Comparison of ENCODE assay signal across 1 cellular context in genomic region chr7:134197342-134197741, GRCh38.
TF ChIP-seq lines count a peak whose summit lies in the region.

No MANE protein-coding gene starts in this region.

TF ChIP-seq in K562, 482 proteins besides CTCF, POLR2A, EP300 and RAD21:
- peak; percentile 29; the same call in 1 of the 2 replicates for TF ChIP-seq DMBX1 (CRISPR knock-in tag; IDR thresholded peaks at IDR 0.05; ENCODE audit: borderline replicate concordance)
- no peak for TF ChIP-seq PHF8 (IDR thresholded peaks at IDR 0.05; ENCODE audit: borderline replicate concordance, low read length)
- peak; percentile 62 for TF ChIP-seq EHMT2 (IDR thresholded peaks at IDR 0.05)
- TF ChIP-seq SNAPC5 (CRISPR knock-in tag; IDR thresholded peaks at IDR 0.05): no peak
- no peak for TF ChIP-seq MEF2D (tag; conservative IDR thresholded peaks at IDR 0.05; ENCODE audit: low read depth)
- 0 out of 2 replicates have a peak, but pooled peaks have one; percentile 24 for TF ChIP-seq TEAD4 (IDR thresholded peaks at IDR 0.05; ENCODE audit: low read length)
- TF ChIP-seq TEAD4 (CRISPR knock-in tag; IDR thresholded peaks at IDR 0.05; ENCODE audit: borderline replicate concordance): no peak
- peak in 1 of 3 experiments; percentile 78 for TF ChIP-seq YY1 (IDR thresholded peaks at IDR 0.05; ENCODE audit: borderline replicate concordance in 1 of 3, control insufficient read depth in 1 of 3, extremely low read depth in 1 of 3, insufficient read depth in 3 of 3, insufficient read length in 1 of 3, insufficient replicate concordance in 2 of 3, low read depth in 1 of 3, low read length in 2 of 3)
- TF ChIP-seq FOXA3 (CRISPR knock-in tag; conservative IDR thresholded peaks at IDR 0.05 in 1 of 2, IDR thresholded peaks at IDR 0.05 in 1 of 2): peak in 1 of 2 experiments; percentile 88; a peak in 2 of 4 replicates
- TF ChIP-seq SPI1 (IDR thresholded peaks at IDR 0.05; ENCODE audit: borderline replicate concordance, low read depth, low read length): peak; percentile 32; the same call in 1 of the 2 replicates
- peak; percentile 47; the same call in 1 of the 2 replicates for TF ChIP-seq MYC (IDR thresholded peaks at IDR 0.05; ENCODE audit: low read depth, low read length)
- no peak for TF ChIP-seq MYC (CRISPR knock-in tag; IDR thresholded peaks at IDR 0.05; ENCODE audit: borderline replicate concordance, low read depth)
- TF ChIP-seq KLF16 (IDR thresholded peaks at IDR 0.05): peak; percentile 41; the same call in 1 of the 2 replicates
- no peak for TF ChIP-seq NONO (IDR thresholded peaks at IDR 0.05; ENCODE audit: low read depth in 2 of 2, low read length in 1 of 2)
- peak in 1 of 2 experiments; percentile 57; a peak in 1 of 4 replicates for TF ChIP-seq RCOR1 (IDR thresholded peaks at IDR 0.05; ENCODE audit: borderline replicate concordance in 1 of 2, low read depth in 2 of 2, low read length in 2 of 2)
- TF ChIP-seq ETS1 (conservative IDR thresholded peaks at IDR 0.05; ENCODE audit: control insufficient read depth, low read depth, low read length): no peak
- 0 out of 2 replicates have a peak, but pooled peaks have one; percentile 8 for TF ChIP-seq ARID3A (IDR thresholded peaks at IDR 0.05; ENCODE audit: borderline replicate concordance, low read depth, low read length)
- TF ChIP-seq CHAMP1 (IDR thresholded peaks at IDR 0.05): peak; percentile 31; the same call in 1 of the 2 replicates
- no peak for TF ChIP-seq NR4A1 (CRISPR knock-in tag; IDR thresholded peaks at IDR 0.05)
- 0 out of 2 replicates have a peak, but pooled peaks have one; percentile 29 for TF ChIP-seq NR4A1 (tag; IDR thresholded peaks at IDR 0.05)
- no peak for TF ChIP-seq ZNF586 (CRISPR knock-in tag; conservative IDR thresholded peaks at IDR 0.05)
- 0 out of 4 replicates have a peak, but pooled peaks of 1 of the 2 experiments have one; percentile 20 for TF ChIP-seq MNT (conservative IDR thresholded peaks at IDR 0.05)
- TF ChIP-seq ZNF407 (IDR thresholded peaks at IDR 0.05; ENCODE audit: low read depth): 0 out of 2 replicates have a peak, but pooled peaks have one; percentile 7
- TF ChIP-seq FOXK2 (conservative IDR thresholded peaks at IDR 0.05 in 1 of 2, IDR thresholded peaks at IDR 0.05 in 1 of 2; ENCODE audit: low read depth in 2 of 2): 0 out of 4 replicates have a peak, but pooled peaks of 1 of the 2 experiments have one; percentile 30
